ENCODE assay signal across 8 cellular contexts in genomic region chr18:24426398-24427294, GRCh38. TPM values are rescaled to one million over a fixed set of nuclear protein-coding genes. Genes with fewer than 3 reads are reported as not detected.
DNase-seq lines count a peak whose midpoint lies in the region; ATAC-seq and TF ChIP-seq lines count a peak whose summit lies in the region.

TSS of gene IMPACT (plus strand) at chr18:24426670. CDS start at chr18:24426757, 87 bp downstream.

- peaks cover 21% of the 10 kb centered on the region for H3K27me3 Mint-ChIP-seq in activated CD4-positive, alpha-beta T cell treated with anti-CD3 and anti-CD28 coated beads, Interleukin-2, amount 10 ng/mL, durations not matched to agents 7 days and 5 days

- peaks cover 18% of the 10 kb centered on the region for H3K9me3 Mint-ChIP-seq in activated CD4-positive, alpha-beta T cell treated with anti-CD3 and anti-CD28 coated beads, Interleukin-2, amount 10 ng/mL, durations not matched to agents 7 days and 5 days

- peaks cover 21% of the 10 kb centered on the region for H3K4me1 Mint-ChIP-seq in activated CD4-positive, alpha-beta T cell treated with anti-CD3 and anti-CD28 coated beads, Interleukin-2, amount 10 ng/mL, durations not matched to agents 7 days and 5 days

- POLR2A ChIA-PET in AG04449 (lab: Yijun Ruan, JAX): interaction anchor here (1.1 to 1.5 kb wide), 3 partner anchors 12 to 29 kb away, joined by 3 to 8 read pairs (median 3); partner anchors contain the start of gene OSBPL1A
- POLR2A ChIA-PET in activated CD4-positive, alpha-beta T cell treated with anti-CD3 and anti-CD28 coated beads, Interleukin-2, amount 10 ng/mL, durations not matched to agents 7 days and 5 days (lab: Charles Lee): no interaction called here

- CTCF ChIA-PET in AG04449 (lab: Yijun Ruan, JAX): interaction anchor here (0.7 to 1.8 kb wide), 5 partner anchors 9 to 68 kb away, joined by 3 to 6 read pairs (median 3); partner anchors contain the start of gene OSBPL1A
- CTCF ChIA-PET in activated CD4-positive, alpha-beta T cell treated with anti-CD3 and anti-CD28 coated beads, Interleukin-2, amount 10 ng/mL, durations not matched to agents 7 days and 5 days (lab: Charles Lee): no interaction called here

- H3K27ac Mint-ChIP-seq in activated CD4-positive, alpha-beta T cell treated with anti-CD3 and anti-CD28 coated beads, Interleukin-2, amount 10 ng/mL, durations not matched to agents 7 days and 5 days: peak within 1 kb of the TSS; percentile 90

- peak; percentile 80 for ATAC-seq in GM18861 (IDR thresholded peaks at IDR 0.05; ENCODE audit: unreplicated experiment)
- peak; percentile 87 for ATAC-seq in HG03095 (IDR thresholded peaks at IDR 0.05; ENCODE audit: unreplicated experiment)
- peak; percentile 99 for ATAC-seq in left colon

- H3K4me3 ChIP-seq in AG04449 (ENCODE audit: low read depth, low read length) (peak within 1 kb of the TSS; percentile 77), coronary artery (peak within 1 kb of the TSS; percentile 84)

- peak within 1 kb of the TSS; percentile 73 to 86 for H3K27ac ChIP-seq in coronary artery

- peaks cover 24% of the 10 kb centered on the region for H3K36me3 Mint-ChIP-seq in activated CD4-positive, alpha-beta T cell treated with anti-CD3 and anti-CD28 coated beads, Interleukin-2, amount 10 ng/mL, durations not matched to agents 7 days and 5 days (ENCODE audit: low read depth)

- no peak for DNase-seq in AG04449 (ENCODE audit: low read depth, low spot score)
- DNase-seq in NCI-H446 (lab: John Stamatoyannopoulos, UW): peak; percentile 60 to 90
- DNase-seq in activated CD4-positive, alpha-beta T cell treated with anti-CD3 and anti-CD28 coated beads, Interleukin-2, amount 10 ng/mL, durations not matched to agents 7 days and 5 days: peak; percentile 72
- DNase-seq in coronary artery (ENCODE audit: low spot score): peak; percentile 80
- peak; percentile 74 to 88 for DNase-seq in left colon
- DNase-seq in stimulated activated CD4-positive, alpha-beta T cell treated with anti-CD3 and anti-CD28 coated beads, Interleukin-1b, Interleukin-23, amount 100 ng/mL, for 4 hours (ENCODE audit: low read depth in 2 of 2): peak; percentile 69 to 78

- intact Hi-C loops in left colon (cut with DNase I, micrococcal nuclease): no loop called here

- peak within 1 kb of the TSS; percentile 83 for H3K4me3 Mint-ChIP-seq in activated CD4-positive, alpha-beta T cell treated with anti-CD3 and anti-CD28 coated beads, Interleukin-2, amount 10 ng/mL, durations not matched to agents 7 days and 5 days

- TF ChIP-seq CTCF in AG04449 (IDR thresholded peaks at IDR 0.05; ENCODE audit: insufficient read depth, low read length, missing control alignments): no peak
- TF ChIP-seq CTCF in coronary artery (IDR thresholded peaks at IDR 0.05): no peak

RNA-seq across cellular contexts. Expression of gene IMPACT, which starts in this region (rescaled TPM):
- 1 to 10 TPM; 9.3 TPM for total RNA-seq in activated CD4-positive, alpha-beta T cell treated with anti-CD3 and anti-CD28 coated beads, Interleukin-2, amount 10 ng/mL, durations not matched to agents 7 days and 5 days
- total RNA-seq in left colon: 10 to 100 TPM; 21.7 to 30.8 TPM
